In the genomic region with DNA sequence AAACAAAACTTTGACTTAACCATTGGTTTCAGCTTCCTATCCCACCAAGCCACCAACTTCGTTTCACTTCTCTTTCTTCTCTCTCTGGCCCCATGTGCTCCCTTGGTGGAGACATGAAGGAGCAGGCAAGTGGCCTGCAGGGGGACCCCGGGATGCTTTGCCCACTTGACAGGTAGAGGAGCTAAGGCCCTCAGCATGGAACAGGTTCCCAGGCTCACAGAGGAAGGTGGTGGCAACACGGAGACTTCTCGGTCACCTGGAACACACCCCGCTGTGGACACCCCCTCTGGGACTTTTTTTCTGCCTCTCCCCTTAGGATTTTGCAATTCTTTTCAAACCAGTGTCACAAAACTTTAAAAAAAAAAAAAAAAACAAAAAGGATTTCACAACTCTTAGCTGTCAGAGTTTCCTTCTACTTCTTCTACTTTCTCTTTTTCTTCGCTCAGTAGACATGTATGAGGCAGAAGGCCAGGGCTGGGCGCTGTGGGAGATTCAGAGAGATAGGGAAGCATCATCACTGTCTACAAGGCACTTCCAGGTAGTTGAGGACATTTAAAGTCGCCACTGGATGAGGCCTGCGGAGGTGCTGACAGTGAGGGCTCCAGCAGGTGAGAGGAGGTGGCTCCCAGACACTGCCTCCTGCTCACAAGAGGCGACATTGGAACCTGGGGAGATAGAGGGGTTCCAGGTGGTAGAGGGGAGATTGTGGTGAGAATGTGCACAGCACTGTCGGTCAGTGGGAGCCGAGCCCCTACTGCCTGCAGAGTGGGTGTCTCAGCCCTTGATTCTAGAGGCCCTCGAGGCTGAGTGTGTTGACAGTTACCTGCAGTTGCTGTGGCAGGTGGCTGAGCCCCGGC, we compare ENCODE assay signal across 8 cellular contexts.
DNase-seq lines count a peak whose midpoint lies in the region; ATAC-seq and TF ChIP-seq lines count a peak whose summit lies in the region.

No MANE protein-coding gene starts in this region.

- no peaks in the 10 kb centered on the region for H3K9me3 Mint-ChIP-seq in activated CD8-positive, alpha-beta memory T cell treated with anti-CD3 and anti-CD28 coated beads, Interleukin-2, amount 10 ng/mL, durations not matched to agents 7 days and 5 days (ENCODE audit: low read depth)
- H3K9me3 Mint-ChIP-seq in type B pancreatic cell = no peaks in the 10 kb centered on the region

- peak; percentile 47 for DNase-seq in activated CD8-positive, alpha-beta memory T cell treated with anti-CD3 and anti-CD28 coated beads, Interleukin-2, amount 50 U/mL, for 48 hours
- DNase-seq in activated CD8-positive, alpha-beta memory T cell treated with anti-CD3 and anti-CD28 coated beads, Interleukin-2, amount 10 ng/mL, durations not matched to agents 7 days and 5 days = no peak
- DNase-seq in NCI-H748 (lab: John Stamatoyannopoulos, UW; ENCODE audit: unreplicated experiment) (peak; percentile 48), foreskin keratinocyte (no peak), type B pancreatic cell (ENCODE audit: extremely low spot score, unreplicated experiment) (no peak), DMS114 treated with DMSO at 0.1 percent for 48 hours (lab: John Stamatoyannopoulos, UW; ENCODE audit: unreplicated experiment) (no peak)
- DNase-seq in activated T-cell treated with anti-CD3 and anti-CD28 coated beads, Interleukin-2, amount 50 U/mL, for 48 hours = no peak

- H3K4me1 ChIP-seq in foreskin keratinocyte = no peaks in the 10 kb centered on the region

- CTCF ChIA-PET in activated CD8-positive, alpha-beta memory T cell treated with anti-CD3 and anti-CD28 coated beads, Interleukin-2, amount 10 ng/mL, durations not matched to agents 7 days and 5 days (lab: Charles Lee) = interaction anchor here (0.7 to 2.7 kb wide), 9 partner anchors 8 to 828 kb away, joined by 3 to 10 read pairs (median 4); no protein-coding TSS in a partner anchor

- H3K36me3 Mint-ChIP-seq in activated CD8-positive, alpha-beta memory T cell treated with anti-CD3 and anti-CD28 coated beads, Interleukin-2, amount 10 ng/mL, durations not matched to agents 7 days and 5 days = no peaks in the 10 kb centered on the region
- H3K36me3 Mint-ChIP-seq in type B pancreatic cell = peaks cover 13% of the 10 kb centered on the region

- ATAC-seq in activated CD8-positive, alpha-beta memory T cell treated with anti-CD3 and anti-CD28 coated beads, Interleukin-2, amount 10 ng/mL, durations not matched to agents 7 days and 5 days = no peak
- ATAC-seq in HG02678 (IDR thresholded peaks at IDR 0.05; ENCODE audit: unreplicated experiment) = peak; percentile 90
- ATAC-seq in foreskin keratinocyte = no peak

- TF ChIP-seq CTCF in foreskin keratinocyte (conservative IDR thresholded peaks at IDR 0.05) = peak; percentile 18
- peak; percentile 40 for TF ChIP-seq CTCF in type B pancreatic cell (conservative IDR thresholded peaks at IDR 0.05)

- peaks cover 36% of the 10 kb centered on the region for H3K27me3 Mint-ChIP-seq in activated CD8-positive, alpha-beta memory T cell treated with anti-CD3 and anti-CD28 coated beads, Interleukin-2, amount 10 ng/mL, durations not matched to agents 7 days and 5 days
- no peaks in the 10 kb centered on the region for H3K27me3 Mint-ChIP-seq in type B pancreatic cell

- no peak overlapping the region for H3K4me3 Mint-ChIP-seq in activated CD8-positive, alpha-beta memory T cell treated with anti-CD3 and anti-CD28 coated beads, Interleukin-2, amount 10 ng/mL, durations not matched to agents 7 days and 5 days
- H3K4me3 Mint-ChIP-seq in type B pancreatic cell = no peak overlapping the region

- no peak overlapping the region for H3K27ac Mint-ChIP-seq in activated CD8-positive, alpha-beta memory T cell treated with anti-CD3 and anti-CD28 coated beads, Interleukin-2, amount 10 ng/mL, durations not matched to agents 7 days and 5 days
- peak overlapping the region; percentile 60 for H3K27ac Mint-ChIP-seq in type B pancreatic cell

- H3K27ac ChIP-seq in foreskin keratinocyte = no peak overlapping the region

- no peaks in the 10 kb centered on the region for H3K27me3 ChIP-seq in foreskin keratinocyte

- peaks cover 13% of the 10 kb centered on the region for H3K4me1 Mint-ChIP-seq in activated CD8-positive, alpha-beta memory T cell treated with anti-CD3 and anti-CD28 coated beads, Interleukin-2, amount 10 ng/mL, durations not matched to agents 7 days and 5 days
- H3K4me1 Mint-ChIP-seq in type B pancreatic cell (ENCODE audit: unreplicated experiment) = no peaks in the 10 kb centered on the region

Comparison
In these comparisons a context has a peak if more than half of its experiments do, and no peak if none do; other contexts are left out.
1. DNase-seq: peak in activated CD8-positive, alpha-beta memory T cell treated with anti-CD3 and anti-CD28 coated beads, Interleukin-2, amount 50 U/mL, for 48 hours (single experiment) and NCI-H748 (single experiment); none in activated CD8-positive, alpha-beta memory T cell treated with anti-CD3 and anti-CD28 coated beads, Interleukin-2, amount 10 ng/mL, durations not matched to agents 7 days and 5 days (single experiment), foreskin keratinocyte (0 of 2), type B pancreatic cell (single experiment), DMS114 treated with DMSO at 0.1 percent for 48 hours (single experiment) and activated T-cell treated with anti-CD3 and anti-CD28 coated beads, Interleukin-2, amount 50 U/mL, for 48 hours (0 of 2).